In genomic region chr19:47095707-47096704, GRCh38 we compare ENCODE assay signal across 8 cellular contexts. TPM values are rescaled to one million over a fixed set of nuclear protein-coding genes. Genes with fewer than 3 reads are reported as not detected.
DNase-seq lines count a peak whose midpoint lies in the region; ATAC-seq, FAIRE-seq and TF ChIP-seq lines count a peak whose summit lies in the region.

No MANE protein-coding gene starts in this region.

- H3K4me3 ChIP-seq in astrocyte (ENCODE audit: insufficient read depth, low read depth, low read length), result no peak overlapping the region
- peak overlapping the region; percentile 9 to 64 (median 30); a peak in 5 of 6 replicates for H3K4me3 ChIP-seq in HepG2 (replicated peaks in 1 of 3; ENCODE audit: insufficient read depth in 1 of 3, low read depth in 2 of 3, low read length in 3 of 3)
- H3K4me3 ChIP-seq in upper lobe of left lung, result no peak overlapping the region

- H3K27ac ChIP-seq in astrocyte (ENCODE audit: low read depth, low read length), result peak overlapping the region; percentile 86
- H3K27ac ChIP-seq in HepG2 (ENCODE audit: extremely low read length, insufficient read depth, low read length), result peak overlapping the region; percentile 91
- peak overlapping the region; percentile 80 to 91 (median 84) for H3K27ac ChIP-seq in upper lobe of left lung

- TF ChIP-seq POLR2A in HepG2 (IDR thresholded peaks at IDR 0.05; ENCODE audit: insufficient read depth in 1 of 2, low read depth in 2 of 2, low read length in 2 of 2) (peak; percentile 47 to 50; a peak in 3 of 4 replicates), upper lobe of left lung (IDR thresholded peaks at IDR 0.05) (peak in 1 of 4 donors; percentile 64)

- peak overlapping the region; percentile 86 for H3K4me3 Mint-ChIP-seq in activated CD4-positive, alpha-beta T cell treated with anti-CD3 and anti-CD28 coated beads, Interleukin-2, amount 10 ng/mL, durations not matched to agents 24 days and 14 days
- H3K4me3 Mint-ChIP-seq in astrocyte (ENCODE audit: unreplicated experiment), result no peak overlapping the region

- DNase-seq in activated CD4-positive, alpha-beta T cell treated with anti-CD3 and anti-CD28 coated beads, Interleukin-2, amount 10 ng/mL, durations not matched to agents 24 days and 14 days, result peak; percentile 64
- no peak for DNase-seq in activated CD4-positive, alpha-beta T cell treated with anti-CD3 and anti-CD28 coated beads for 4 hours
- DNase-seq in astrocyte (ENCODE audit: low read depth), result peak; percentile 86
- DNase-seq in HepG2 (ENCODE audit: low spot score), result peak; percentile 97
- DNase-seq in upper lobe of left lung, result peak; percentile 65 to 95
- DNase-seq in GM19238 (ENCODE audit: insufficient read length, low spot score), result no peak

- in situ Hi-C loops in HepG2 (cut with HindIII; ENCODE audit: extremely low pct_ligation_motif_present, low pct_unique_long_range_greater_than_20kb), result no loop called here

- H3K4me1 Mint-ChIP-seq in activated CD4-positive, alpha-beta T cell treated with anti-CD3 and anti-CD28 coated beads, Interleukin-2, amount 10 ng/mL, durations not matched to agents 24 days and 14 days, result peaks cover 56% of the 10 kb centered on the region
- H3K4me1 Mint-ChIP-seq in astrocyte (ENCODE audit: low read depth, unreplicated experiment), result peaks cover 9% of the 10 kb centered on the region

- H3K9me3 ChIP-seq in astrocyte (ENCODE audit: insufficient read depth, low read depth, low read length) (no peaks in the 10 kb centered on the region), HepG2 (ENCODE audit: low read length) (no peaks in the 10 kb centered on the region), upper lobe of left lung (no peaks in the 10 kb centered on the region)

- H3K27ac Mint-ChIP-seq in activated CD4-positive, alpha-beta T cell treated with anti-CD3 and anti-CD28 coated beads, Interleukin-2, amount 10 ng/mL, durations not matched to agents 24 days and 14 days, result peak overlapping the region; percentile 94
- no peak overlapping the region for H3K27ac Mint-ChIP-seq in astrocyte (ENCODE audit: unreplicated experiment)

- no peaks in the 10 kb centered on the region for H3K27me3 Mint-ChIP-seq in activated CD4-positive, alpha-beta T cell treated with anti-CD3 and anti-CD28 coated beads, Interleukin-2, amount 10 ng/mL, durations not matched to agents 24 days and 14 days
- no peaks in the 10 kb centered on the region for H3K27me3 Mint-ChIP-seq in astrocyte (ENCODE audit: low read depth, unreplicated experiment)

- CTCF ChIA-PET in HepG2 (lab: Yijun Ruan, JAX; ENCODE audit: low intra/inter-chr PET ratio, low total read pairs), result interaction anchor here (1.3 kb wide), 1 partner anchor 12 kb away, joined by 3 read pairs; no protein-coding TSS in a partner anchor

- TF ChIP-seq CTCF in astrocyte (IDR thresholded peaks at IDR 0.05; ENCODE audit: insufficient read depth, low read depth, low read length), result no peak
- TF ChIP-seq CTCF in HepG2 (CRISPR knock-in tag; IDR thresholded peaks at IDR 0.05), result no peak; the same call in 1 of the 2 replicates
- no peak for TF ChIP-seq CTCF in upper lobe of left lung (IDR thresholded peaks at IDR 0.05)

- peaks cover 52% of the 10 kb centered on the region for H3K36me3 Mint-ChIP-seq in activated CD4-positive, alpha-beta T cell treated with anti-CD3 and anti-CD28 coated beads, Interleukin-2, amount 10 ng/mL, durations not matched to agents 24 days and 14 days (ENCODE audit: low read depth)
- H3K36me3 Mint-ChIP-seq in astrocyte (ENCODE audit: low read depth, unreplicated experiment), result peaks cover 18% of the 10 kb centered on the region

- H3K9ac ChIP-seq in astrocyte (ENCODE audit: low read length) (peak overlapping the region; percentile 72), HepG2 (ENCODE audit: insufficient read depth, low read depth, low read length) (peak overlapping the region; percentile 72)

- H3K4me2 ChIP-seq in astrocyte (ENCODE audit: low read length), result peak overlapping the region; percentile 25
- H3K4me2 ChIP-seq in HepG2 (ENCODE audit: low read depth, low read length), result peak overlapping the region; percentile 70

- intact Hi-C loops in activated CD4-positive, alpha-beta T cell treated with anti-CD3 and anti-CD28 coated beads, Interleukin-2, amount 10 ng/mL, durations not matched to agents 24 days and 14 days (cut with micrococcal nuclease), result loop anchor here (2.0 kb wide), 1 partner anchor 17 kb away; no protein-coding TSS in a partner anchor
- intact Hi-C loops in HepG2 (cut with micrococcal nuclease; ENCODE audit: unreplicated experiment), result loop anchor here (1.0 kb wide), 2 partner anchors 11 to 17 kb away; partner anchors contain the start of gene ZC3H4

- FAIRE-seq in astrocyte (lab: Jason Lieb, UNC), result no peak
- peak; percentile 99 for FAIRE-seq in HepG2 (lab: Jason Lieb, UNC)

- ATAC-seq in HepG2 (peak; percentile 88), upper lobe of left lung (ENCODE audit: low FRiP score in 2 of 2) (peak; percentile 53 to 87), HG03354 (IDR thresholded peaks at IDR 0.05; ENCODE audit: poor library complexity, severe bottlenecking, unreplicated experiment) (no peak), HG02973 (IDR thresholded peaks at IDR 0.05; ENCODE audit: unreplicated experiment) (no peak)

- H3K4me1 ChIP-seq in astrocyte (ENCODE audit: insufficient read depth, low read length) (peaks cover 31% of the 10 kb centered on the region), HepG2 (ENCODE audit: insufficient read depth, low read length) (peaks cover 72% of the 10 kb centered on the region), upper lobe of left lung (peaks cover 38 to 67% (median 55%) of the 10 kb centered on the region in 4 donors)

- H3K27me3 ChIP-seq in astrocyte (ENCODE audit: insufficient read depth, low read length) (no peaks in the 10 kb centered on the region), HepG2 (ENCODE audit: control insufficient read depth in 1 of 2, insufficient read depth in 2 of 2, low read length in 2 of 2) (no peaks in the 10 kb centered on the region), upper lobe of left lung (no peaks in the 10 kb centered on the region)

- H4K20me1 ChIP-seq in astrocyte (ENCODE audit: insufficient read depth, low read length), result peaks cover 65% of the 10 kb centered on the region
- H4K20me1 ChIP-seq in HepG2 (ENCODE audit: insufficient read depth, low read length), result no peaks in the 10 kb centered on the region

- H3K36me3 ChIP-seq in astrocyte (ENCODE audit: insufficient read depth, low read length), result peaks cover 14% of the 10 kb centered on the region
- H3K36me3 ChIP-seq in HepG2 (replicated peaks in 1 of 2; ENCODE audit: control insufficient read depth in 1 of 2, insufficient read depth in 2 of 2, low read length in 2 of 2), result peaks cover 10 to 27% of the 10 kb centered on the region in 2 experiments
- H3K36me3 ChIP-seq in upper lobe of left lung, result peaks cover 0 to 31% (median 26%) of the 10 kb centered on the region in 4 donors

- WGBS in HepG2 (ENCODE audit: low lambda C conversion rate), result 2% methylated on average over 14 of the region's 20 CpGs
- 56 to 61% methylated on average over 14 to 20 of the region's 20 CpGs for WGBS in upper lobe of left lung, 2 donors

- TF ChIP-seq EP300 in HepG2 (IDR thresholded peaks at IDR 0.05; ENCODE audit: low read depth in 2 of 2, low read length in 2 of 2) (peak in 1 of 2 experiments; percentile 86; a peak in 2 of 4 replicates), HepG2 (CRISPR knock-in tag; IDR thresholded peaks at IDR 0.05; ENCODE audit: borderline replicate concordance) (peak; percentile 88; the same call in 1 of the 2 replicates), upper lobe of left lung (IDR thresholded peaks at IDR 0.05) (peak in 1 of 4 donors; percentile 38)

- POLR2A ChIA-PET in HepG2 (lab: Yijun Ruan, JAX), result interaction anchor here (0.6 to 11.1 kb wide), 15 partner anchors 8 to 161 kb away, joined by 3 to 456 read pairs (median 7); partner anchors contain the start of genes CCDC9, SAE1 and ZC3H4

- H3K9me3 Mint-ChIP-seq in activated CD4-positive, alpha-beta T cell treated with anti-CD3 and anti-CD28 coated beads, Interleukin-2, amount 10 ng/mL, durations not matched to agents 24 days and 14 days, result no peaks in the 10 kb centered on the region
- H3K9me3 Mint-ChIP-seq in astrocyte (ENCODE audit: unreplicated experiment), result no peaks in the 10 kb centered on the region

- no peak overlapping the region for H2AFZ ChIP-seq in astrocyte (ENCODE audit: low read depth, low read length)
- H2AFZ ChIP-seq in HepG2 (ENCODE audit: low read length), result no peak overlapping the region

- peak; percentile 49 for TF ChIP-seq RAD21 in HepG2 (CRISPR knock-in tag; IDR thresholded peaks at IDR 0.05)

- TSS peak; percentile 66 for BruUV-seq in HepG2 (replicated peaks; lab: Mats Ljungman, UMichigan)

- H3K79me2 ChIP-seq in astrocyte (ENCODE audit: insufficient read depth, low read length), result peaks cover 91% of the 10 kb centered on the region
- H3K79me2 ChIP-seq in HepG2 (ENCODE audit: insufficient read depth, low read length), result peaks cover 51% of the 10 kb centered on the region

RNA-seq across cellular contexts. Expression of gene ZC3H4, which starts 17.6 kb away (rescaled TPM):
- total RNA-seq in activated CD4-positive, alpha-beta T cell treated with anti-CD3 and anti-CD28 coated beads, Interleukin-2, amount 10 ng/mL, durations not matched to agents 24 days and 14 days, result 97.3 and 103 TPM in 2 replicates
- total RNA-seq in astrocyte (36.6 and 42.3 TPM in 2 replicates), HepG2 (2016; rRNA removed; fragmentation: Illumina TruSeq; extraction: Trizol) (10.7 and 11.2 TPM in 2 replicates), upper lobe of left lung (10 to 100 TPM; 28.6 to 57.6 (median 44.1) TPM)
- total RNA-seq in HepG2 (2016; cell fraction: cytosol; rRNA removed; fragmentation: Illumina TruSeq; extraction: Trizol; ENCODE audit: low read depth), result 1.5 and 1.6 TPM in 2 replicates
- 9.3 and 12.3 TPM in 2 replicates for total RNA-seq in HepG2 (2016; cell fraction: insoluble cytoplasmic fraction; rRNA removed; fragmentation: Illumina TruSeq; extraction: Trizol)
- total RNA-seq in HepG2 (2016; cell fraction: membrane; rRNA removed; fragmentation: Illumina TruSeq; extraction: Trizol), result 5.3 and 5.7 TPM in 2 replicates
- 13.6 and 15.3 TPM in 2 replicates for total RNA-seq in HepG2 (2016; cell fraction: nucleus; rRNA removed; fragmentation: Illumina TruSeq; extraction: Trizol)
- 1.8 and 2.7 TPM in 2 replicates for polyA plus RNA-seq in HepG2 (2011; rRNA removed)
- 1.0 and 1.3 TPM in 2 replicates for polyA plus RNA-seq in HepG2 (2011; cell fraction: cytosol; rRNA removed)
- 6.8 and 8.8 TPM in 2 replicates for polyA plus RNA-seq in HepG2 (2011; cell fraction: nucleus; rRNA removed)
- polyA plus RNA-seq in HepG2 (2012), result 9.4 and 14.6 TPM in 2 replicates
- 0.51 and 0.61 TPM in 2 replicates for polyA plus RNA-seq in HepG2 (2016; cell fraction: cytosol; fragmentation: Illumina TruSeq; extraction: Trizol; ENCODE audit: low read depth)
- polyA plus RNA-seq in HepG2 (2016; cell fraction: insoluble cytoplasmic fraction; fragmentation: Illumina TruSeq; extraction: Trizol; ENCODE audit: low read depth), result 9.8 and 11.1 TPM in 2 replicates
- 1.3 and 1.9 TPM in 2 replicates for polyA plus RNA-seq in HepG2 (2016; cell fraction: membrane; fragmentation: Illumina TruSeq; extraction: Trizol; ENCODE audit: low read depth)
- polyA plus RNA-seq in HepG2 (2016; cell fraction: nucleus; fragmentation: Illumina TruSeq; extraction: Trizol; ENCODE audit: insufficient read depth, low read depth), result 27.0 and 29.7 TPM in 2 replicates
- 7.1 and 12.2 TPM in 2 replicates for polyA minus RNA-seq in HepG2 (2011; rRNA and poly(A)+ RNA removed; ENCODE audit: low replicate concordance)
- polyA minus RNA-seq in HepG2 (2011; cell fraction: cytosol; rRNA and poly(A)+ RNA removed), result 4.8 and 6.7 TPM in 2 replicates
- polyA minus RNA-seq in HepG2 (2011; cell fraction: nucleus; rRNA and poly(A)+ RNA removed), result 7.2 and 8.1 TPM in 2 replicates

RNA-seq across cellular contexts. Expression of gene SAE1, which starts 34.6 kb away (rescaled TPM):
- total RNA-seq in activated CD4-positive, alpha-beta T cell treated with anti-CD3 and anti-CD28 coated beads, Interleukin-2, amount 10 ng/mL, durations not matched to agents 24 days and 14 days, result 147 and 151 TPM in 2 replicates
- total RNA-seq in astrocyte, result 107 and 133 TPM in 2 replicates
- total RNA-seq in HepG2 (2016; rRNA removed; fragmentation: Illumina TruSeq; extraction: Trizol), result 197 and 250 TPM in 2 replicates
- 27.4 and 28.3 TPM in 2 replicates for total RNA-seq in HepG2 (2016; cell fraction: cytosol; rRNA removed; fragmentation: Illumina TruSeq; extraction: Trizol; ENCODE audit: low read depth)
- total RNA-seq in HepG2 (2016; cell fraction: insoluble cytoplasmic fraction; rRNA removed; fragmentation: Illumina TruSeq; extraction: Trizol), result 203 and 249 TPM in 2 replicates
- total RNA-seq in HepG2 (2016; cell fraction: membrane; rRNA removed; fragmentation: Illumina TruSeq; extraction: Trizol), result 68.8 and 71.8 TPM in 2 replicates
- 79.5 and 90.1 TPM in 2 replicates for total RNA-seq in HepG2 (2016; cell fraction: nucleus; rRNA removed; fragmentation: Illumina TruSeq; extraction: Trizol)
- polyA plus RNA-seq in HepG2 (2011; rRNA removed), result 73.2 and 87.6 TPM in 2 replicates
- polyA plus RNA-seq in HepG2 (2011; cell fraction: cytosol; rRNA removed), result 88.2 and 89.6 TPM in 2 replicates
- polyA plus RNA-seq in HepG2 (2011; cell fraction: nucleus; rRNA removed), result 26.8 and 31.7 TPM in 2 replicates
- polyA plus RNA-seq in HepG2 (2012), result 92.3 and 105 TPM in 2 replicates
- 24.4 and 24.9 TPM in 2 replicates for polyA plus RNA-seq in HepG2 (2016; cell fraction: cytosol; fragmentation: Illumina TruSeq; extraction: Trizol; ENCODE audit: low read depth)
- 266 and 269 TPM in 2 replicates for polyA plus RNA-seq in HepG2 (2016; cell fraction: insoluble cytoplasmic fraction; fragmentation: Illumina TruSeq; extraction: Trizol; ENCODE audit: low read depth)
- polyA plus RNA-seq in HepG2 (2016; cell fraction: membrane; fragmentation: Illumina TruSeq; extraction: Trizol; ENCODE audit: low read depth), result 52.5 and 52.7 TPM in 2 replicates
- polyA plus RNA-seq in HepG2 (2016; cell fraction: nucleus; fragmentation: Illumina TruSeq; extraction: Trizol; ENCODE audit: insufficient read depth, low read depth), result 107 and 114 TPM in 2 replicates
- polyA minus RNA-seq in HepG2 (2011; rRNA and poly(A)+ RNA removed; ENCODE audit: low replicate concordance), result 68.8 and 79.3 TPM in 2 replicates
- polyA minus RNA-seq in HepG2 (2011; cell fraction: cytosol; rRNA and poly(A)+ RNA removed), result 36.7 and 40.2 TPM in 2 replicates
- 15.1 and 20.1 TPM in 2 replicates for polyA minus RNA-seq in HepG2 (2011; cell fraction: nucleus; rRNA and poly(A)+ RNA removed)
- 10 to 100 TPM; 31.1 to 61.2 (median 55.3) TPM for total RNA-seq in upper lobe of left lung

RNA-seq across cellular contexts. Expression of gene TMEM160, which starts 47.6 kb away (rescaled TPM):
- total RNA-seq in activated CD4-positive, alpha-beta T cell treated with anti-CD3 and anti-CD28 coated beads, Interleukin-2, amount 10 ng/mL, durations not matched to agents 24 days and 14 days, result 53.6 and 56.7 TPM in 2 replicates
- total RNA-seq in astrocyte (36.5 and 39.9 TPM in 2 replicates), HepG2 (2016; rRNA removed; fragmentation: Illumina TruSeq; extraction: Trizol) (18.0 and 26.7 TPM in 2 replicates), upper lobe of left lung (10 to 100 TPM; 11.5 to 82.8 (median 49.4) TPM)
- 44.8 and 45.5 TPM in 2 replicates for total RNA-seq in HepG2 (2016; cell fraction: cytosol; rRNA removed; fragmentation: Illumina TruSeq; extraction: Trizol; ENCODE audit: low read depth)
- total RNA-seq in HepG2 (2016; cell fraction: insoluble cytoplasmic fraction; rRNA removed; fragmentation: Illumina TruSeq; extraction: Trizol), result 18.4 and 20.4 TPM in 2 replicates
- 36.3 and 50.1 TPM in 2 replicates for total RNA-seq in HepG2 (2016; cell fraction: membrane; rRNA removed; fragmentation: Illumina TruSeq; extraction: Trizol)
- 6.1 and 8.2 TPM in 2 replicates for total RNA-seq in HepG2 (2016; cell fraction: nucleus; rRNA removed; fragmentation: Illumina TruSeq; extraction: Trizol)
- polyA plus RNA-seq in HepG2 (2011; rRNA removed), result 5.2 and 7.0 TPM in 2 replicates
- polyA plus RNA-seq in HepG2 (2011; cell fraction: cytosol; rRNA removed), result 9.2 and 27.5 TPM in 2 replicates
- polyA plus RNA-seq in HepG2 (2011; cell fraction: nucleus; rRNA removed), result 8.8 and 9.4 TPM in 2 replicates
- polyA plus RNA-seq in HepG2 (2012), result 2.5 and 4.4 TPM in 2 replicates
- polyA plus RNA-seq in HepG2 (2016; cell fraction: cytosol; fragmentation: Illumina TruSeq; extraction: Trizol; ENCODE audit: low read depth), result 46.7 and 50.4 TPM in 2 replicates
- 13.9 and 21.8 TPM in 2 replicates for polyA plus RNA-seq in HepG2 (2016; cell fraction: insoluble cytoplasmic fraction; fragmentation: Illumina TruSeq; extraction: Trizol; ENCODE audit: low read depth)
- polyA plus RNA-seq in HepG2 (2016; cell fraction: membrane; fragmentation: Illumina TruSeq; extraction: Trizol; ENCODE audit: low read depth), result 29.2 and 30.8 TPM in 2 replicates
- polyA plus RNA-seq in HepG2 (2016; cell fraction: nucleus; fragmentation: Illumina TruSeq; extraction: Trizol; ENCODE audit: insufficient read depth, low read depth), result 13.4 and 18.2 TPM in 2 replicates
- 9.5 and 9.9 TPM in 2 replicates for polyA minus RNA-seq in HepG2 (2011; rRNA and poly(A)+ RNA removed; ENCODE audit: low replicate concordance)
- polyA minus RNA-seq in HepG2 (2011; cell fraction: cytosol; rRNA and poly(A)+ RNA removed), result 3.5 and 4.8 TPM in 2 replicates
- 1.1 and 2.2 TPM in 2 replicates for polyA minus RNA-seq in HepG2 (2011; cell fraction: nucleus; rRNA and poly(A)+ RNA removed)

Comparison
In these comparisons a context has a peak if more than half of its experiments do, and no peak if none do; other contexts are left out.
1. DNase-seq: peak in activated CD4-positive, alpha-beta T cell treated with anti-CD3 and anti-CD28 coated beads, Interleukin-2, amount 10 ng/mL, durations not matched to agents 24 days and 14 days (single experiment), astrocyte (single experiment), HepG2 (single experiment) and upper lobe of left lung (2 of 2); none in activated CD4-positive, alpha-beta T cell treated with anti-CD3 and anti-CD28 coated beads for 4 hours (0 of 2) and GM19238 (single experiment).
2. H3K4me3 ChIP-seq: peak in HepG2 (3 of 3); none in astrocyte (single experiment) and upper lobe of left lung (0 of 4).
3. ATAC-seq: peak in HepG2 (single experiment) and upper lobe of left lung (2 of 2); none in HG03354 (single experiment) and HG02973 (single experiment).
4. Peak in every context shown above with its lines, with median percentiles within 50 percentile points of each other: H3K27ac ChIP-seq.